ENCODE assay signal across 28 cellular contexts in the genomic region with DNA sequence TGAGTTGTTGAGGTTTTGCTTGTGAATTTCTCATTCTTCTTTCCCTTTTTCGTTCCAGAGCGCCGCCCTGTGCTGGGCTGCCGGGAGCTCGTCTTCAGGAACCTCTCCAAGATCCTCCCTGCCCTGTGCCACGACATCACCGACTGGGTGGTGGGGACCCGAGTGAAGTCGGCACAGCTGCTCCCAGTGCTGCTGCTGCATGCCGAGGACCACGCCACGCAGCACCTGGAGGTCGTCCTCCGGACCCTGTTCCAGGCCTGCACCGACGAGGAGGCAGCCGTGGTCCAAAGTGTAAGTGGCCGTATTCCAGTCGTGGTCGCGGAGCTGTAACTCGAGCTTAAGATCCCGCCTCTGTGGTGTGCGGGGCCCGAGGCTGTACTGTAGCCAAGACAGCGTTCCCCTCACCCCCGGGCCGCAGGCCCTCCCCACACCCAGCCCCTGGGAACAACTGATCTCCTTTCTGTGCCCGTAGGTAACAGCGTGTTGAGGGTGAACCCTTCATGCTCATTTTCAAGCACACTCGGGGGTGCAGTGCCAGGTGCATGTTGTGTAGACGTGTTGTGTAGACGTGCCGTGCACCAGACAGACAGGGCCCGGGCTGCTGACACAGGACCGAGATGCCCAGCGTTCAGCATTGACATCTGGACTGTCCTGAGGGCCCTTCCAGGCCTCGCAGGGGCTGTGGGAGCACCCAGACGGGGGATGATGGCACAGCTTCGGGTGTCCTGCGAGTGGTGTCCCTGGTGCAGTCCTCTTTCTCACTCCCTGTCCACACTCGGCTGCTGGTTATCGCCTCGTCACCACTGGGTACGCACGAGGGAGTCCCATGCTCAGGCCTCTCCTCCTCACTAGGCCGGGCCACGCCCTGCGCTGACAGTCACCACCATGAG.
"Had no signal": no experiment of that assay in that cellular context is flagged by ENCODE, and none has a peak within 500 bp of the region (broad histone marks: within the 10 kb centered on the region; RNA-seq: fewer than 3 reads in every experiment).

No MANE protein-coding gene starts in this region.

- H3K9me3 ChIP-seq: adrenal gland, ascending aorta, colonic mucosa, esophagus muscularis mucosa, gastrocnemius medialis, prostate gland, stomach, transverse colon, uterus had no signal

- H3K27me3 ChIP-seq: adrenal gland, ascending aorta, brain microvascular endothelial cell, colonic mucosa, dorsolateral prefrontal cortex, esophagus muscularis mucosa, gastrocnemius medialis, stomach, transverse colon, uterus had no signal

- H3K27ac ChIP-seq: adrenal gland, ascending aorta, brain microvascular endothelial cell, colonic mucosa, dorsolateral prefrontal cortex, esophagus muscularis mucosa, gastrocnemius medialis, prostate gland, skin epidermis, stomach, transverse colon, uterus had no signal

- H3K27me3 Mint-ChIP-seq: activated B cell treated with CpG ODN at 0.5 μM for 24 hours; activated CD4-positive, alpha-beta T cell treated with anti-CD3 and anti-CD28 coated beads for 36 hours; central memory CD8-positive, alpha-beta T cell; effector memory CD8-positive, alpha-beta T cell; naive thymus-derived CD4-positive, alpha-beta T cell; stimulated activated memory B cell treated with anti-CD40 and anti-IgM and Interleukin-4, amounts not matched to agents 10 μg/mL and 1 μg/mL and 100 μg/mL, for 72 hours had no signal

- H3K4me1 Mint-ChIP-seq: activated B cell treated with CpG ODN at 0.5 μM for 24 hours; activated CD4-positive, alpha-beta T cell treated with anti-CD3 and anti-CD28 coated beads for 36 hours; central memory CD8-positive, alpha-beta T cell; neural crest cell; stimulated activated memory B cell treated with anti-CD40 and anti-IgM and Interleukin-4, amounts not matched to agents 10 μg/mL and 1 μg/mL and 100 μg/mL, for 72 hours had no signal

- H3K9me3 Mint-ChIP-seq: activated B cell treated with CpG ODN at 0.5 μM for 24 hours; activated T-cell treated with anti-CD3 and anti-CD28 coated beads, Interleukin-2, amount 50 U/mL, for 4 hours; central memory CD8-positive, alpha-beta T cell; effector memory CD8-positive, alpha-beta T cell; naive thymus-derived CD4-positive, alpha-beta T cell; neural crest cell; stimulated activated memory B cell treated with anti-CD40 and anti-IgM and Interleukin-4, amounts not matched to agents 10 μg/mL and 1 μg/mL and 100 μg/mL, for 72 hours had no signal

- H3K36me3 ChIP-seq: uterus had no signal

- H3K27ac Mint-ChIP-seq: activated B cell treated with CpG ODN at 0.5 μM for 24 hours; activated CD4-positive, alpha-beta T cell treated with anti-CD3 and anti-CD28 coated beads for 36 hours; effector memory CD8-positive, alpha-beta T cell; stimulated activated memory B cell treated with anti-CD40 and anti-IgM and Interleukin-4, amounts not matched to agents 10 μg/mL and 1 μg/mL and 100 μg/mL, for 72 hours had no signal

- ATAC-seq: activated CD4-positive, alpha-beta T cell treated with anti-CD3 and anti-CD28 coated beads for 36 hours; activated T-cell treated with anti-CD3 and anti-CD28 coated beads, Interleukin-2, amount 50 U/mL, for 4 hours; effector memory CD8-positive, alpha-beta T cell; gastrocnemius medialis; naive thymus-derived CD4-positive, alpha-beta T cell; stimulated activated memory B cell treated with anti-CD40 and anti-IgM and Interleukin-4, amounts not matched to agents 10 μg/mL and 1 μg/mL and 100 μg/mL, for 72 hours had no signal

- H3K4me1 ChIP-seq: adrenal gland, ascending aorta, colonic mucosa, gastrocnemius medialis, prostate gland, transverse colon, uterus had no signal

- H3K4me3 Mint-ChIP-seq: activated B cell treated with CpG ODN at 0.5 μM for 24 hours; activated CD4-positive, alpha-beta T cell treated with anti-CD3 and anti-CD28 coated beads for 36 hours; activated T-cell treated with anti-CD3 and anti-CD28 coated beads, Interleukin-2, amount 50 U/mL, for 4 hours; central memory CD8-positive, alpha-beta T cell; effector memory CD8-positive, alpha-beta T cell; naive thymus-derived CD4-positive, alpha-beta T cell; neural crest cell; stimulated activated memory B cell treated with anti-CD40 and anti-IgM and Interleukin-4, amounts not matched to agents 10 μg/mL and 1 μg/mL and 100 μg/mL, for 72 hours had no signal

- DNase-seq: activated B cell treated with CpG ODN at 0.5 μM for 24 hours; activated CD4-positive, alpha-beta T cell treated with anti-CD3 and anti-CD28 coated beads for 36 hours; activated CD4-positive, alpha-beta T cell treated with anti-CD3 and anti-CD28 coated beads, Interleukin-2, amount 50 U/mL, for 4 hours; activated CD8-positive, alpha-beta memory T cell treated with anti-CD3 and anti-CD28 coated beads for 24 hours; activated CD8-positive, alpha-beta memory T cell treated with anti-CD3 and anti-CD28 coated beads, Interleukin-2, amount 50 U/mL, for 4 hours; activated naive CD4-positive, alpha-beta T cell treated with anti-CD3 and anti-CD28 coated beads, Interleukin-2, amount 50 U/mL, for 16 hours; activated T-cell treated with anti-CD3 and anti-CD28 coated beads, Interleukin-2, amount 50 U/mL, for 4 hours; adrenal gland; brain microvascular endothelial cell; colonic mucosa; effector memory CD8-positive, alpha-beta T cell; gastrocnemius medialis; hippocampal formation; naive thymus-derived CD4-positive, alpha-beta T cell; stimulated activated CD4-positive, alpha-beta T cell treated with anti-CD3 and anti-CD28 coated beads, Interleukin-2, amount 100 ng/mL, for 24 hours; stomach; T-helper 9 cell; transverse colon; uterus had no signal

- H3K4me3 ChIP-seq: adrenal gland, ascending aorta, colonic mucosa, dorsolateral prefrontal cortex, esophagus muscularis mucosa, gastrocnemius medialis, lung, prostate gland, skin epidermis, stomach, transverse colon, uterus had no signal
